Comparison of ENCODE assay signal across 1 cellular context in the genomic region with DNA sequence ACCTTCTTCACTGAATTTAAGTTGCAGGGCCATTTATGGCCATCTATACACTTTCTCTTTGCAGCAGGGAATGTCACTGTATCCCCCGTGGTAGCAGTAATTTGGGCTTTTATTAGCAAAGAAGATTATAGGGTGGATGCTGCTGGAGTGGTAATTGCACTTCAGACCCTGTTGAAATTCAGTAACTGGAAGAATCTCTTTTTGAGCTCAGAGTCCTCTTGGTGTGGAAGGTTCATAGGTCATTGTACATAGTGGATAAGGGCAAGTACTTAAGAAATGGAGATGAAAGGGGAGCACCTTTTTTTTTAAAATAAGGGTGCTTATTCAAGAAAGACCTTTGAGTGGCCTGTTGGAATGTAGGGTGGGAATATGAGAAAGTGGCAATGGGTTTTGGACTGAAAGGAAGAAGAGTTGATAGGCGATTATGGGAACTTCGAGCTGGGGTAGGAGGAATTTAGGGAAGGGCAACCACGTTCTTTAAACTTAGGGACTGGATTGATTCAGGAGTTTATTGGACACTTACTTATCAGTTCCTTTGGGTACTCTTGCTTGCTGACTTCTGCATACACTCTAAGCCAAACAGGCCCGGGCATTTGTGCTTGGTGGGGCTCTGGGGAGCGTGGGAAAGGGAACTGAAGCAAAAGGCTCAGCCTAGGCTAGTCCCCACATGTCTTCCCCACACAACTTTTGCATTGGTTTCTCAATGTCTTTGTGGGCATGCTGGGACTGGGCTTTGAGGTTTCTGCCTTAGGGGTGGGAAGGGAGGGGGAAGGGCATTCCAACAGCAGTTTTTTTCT.
TF ChIP-seq lines count a peak whose summit lies in the region.

No MANE protein-coding gene starts in this region.

TF ChIP-seq in K562, 482 proteins besides CTCF, POLR2A, EP300 and RAD21:
- TF ChIP-seq, protein P1, sequence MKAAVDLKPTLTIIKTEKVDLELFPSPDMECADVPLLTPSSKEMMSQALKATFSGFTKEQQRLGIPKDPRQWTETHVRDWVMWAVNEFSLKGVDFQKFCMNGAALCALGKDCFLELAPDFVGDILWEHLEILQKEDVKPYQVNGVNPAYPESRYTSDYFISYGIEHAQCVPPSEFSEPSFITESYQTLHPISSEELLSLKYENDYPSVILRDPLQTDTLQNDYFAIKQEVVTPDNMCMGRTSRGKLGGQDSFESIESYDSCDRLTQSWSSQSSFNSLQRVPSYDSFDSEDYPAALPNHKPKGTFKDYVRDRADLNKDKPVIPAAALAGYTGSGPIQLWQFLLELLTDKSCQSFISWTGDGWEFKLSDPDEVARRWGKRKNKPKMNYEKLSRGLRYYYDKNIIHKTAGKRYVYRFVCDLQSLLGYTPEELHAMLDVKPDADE (conservative IDR thresholded peaks at IDR 0.05; ENCODE audit: control insufficient read depth, low read depth, low read length): no peak
- TF ChIP-seq ZFP1 (CRISPR knock-in tag; IDR thresholded peaks at IDR 0.05): no peak
- TF ChIP-seq ARNT (IDR thresholded peaks at IDR 0.05): no peak
- no peak for TF ChIP-seq TARDBP (IDR thresholded peaks at IDR 0.05)
- TF ChIP-seq, protein P2, sequence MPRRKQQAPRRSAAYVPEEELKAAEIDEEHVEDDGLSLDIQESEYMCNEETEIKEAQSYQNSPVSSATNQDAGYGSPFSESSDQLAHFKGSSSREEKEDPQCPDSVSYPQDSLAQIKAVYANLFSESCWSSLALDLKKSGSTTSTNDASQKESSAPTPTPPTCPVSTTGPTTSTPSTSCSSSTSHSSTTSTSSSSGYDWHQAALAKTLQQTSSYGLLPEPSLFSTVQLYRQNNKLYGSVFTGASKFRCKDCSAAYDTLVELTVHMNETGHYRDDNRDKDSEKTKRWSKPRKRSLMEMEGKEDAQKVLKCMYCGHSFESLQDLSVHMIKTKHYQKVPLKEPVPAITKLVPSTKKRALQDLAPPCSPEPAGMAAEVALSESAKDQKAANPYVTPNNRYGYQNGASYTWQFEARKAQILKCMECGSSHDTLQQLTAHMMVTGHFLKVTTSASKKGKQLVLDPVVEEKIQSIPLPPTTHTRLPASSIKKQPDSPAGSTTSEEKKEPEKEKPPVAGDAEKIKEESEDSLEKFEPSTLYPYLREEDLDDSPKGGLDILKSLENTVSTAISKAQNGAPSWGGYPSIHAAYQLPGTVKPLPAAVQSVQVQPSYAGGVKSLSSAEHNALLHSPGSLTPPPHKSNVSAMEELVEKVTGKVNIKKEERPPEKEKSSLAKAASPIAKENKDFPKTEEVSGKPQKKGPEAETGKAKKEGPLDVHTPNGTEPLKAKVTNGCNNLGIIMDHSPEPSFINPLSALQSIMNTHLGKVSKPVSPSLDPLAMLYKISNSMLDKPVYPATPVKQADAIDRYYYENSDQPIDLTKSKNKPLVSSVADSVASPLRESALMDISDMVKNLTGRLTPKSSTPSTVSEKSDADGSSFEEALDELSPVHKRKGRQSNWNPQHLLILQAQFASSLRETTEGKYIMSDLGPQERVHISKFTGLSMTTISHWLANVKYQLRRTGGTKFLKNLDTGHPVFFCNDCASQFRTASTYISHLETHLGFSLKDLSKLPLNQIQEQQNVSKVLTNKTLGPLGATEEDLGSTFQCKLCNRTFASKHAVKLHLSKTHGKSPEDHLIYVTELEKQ (CRISPR knock-in tag; IDR thresholded peaks at IDR 0.05): no peak
- no peak for TF ChIP-seq SIN3B (IDR thresholded peaks at IDR 0.05; ENCODE audit: low read depth)
- no peak for TF ChIP-seq NR1H2 (CRISPR knock-in tag; IDR thresholded peaks at IDR 0.05)
- TF ChIP-seq, protein P3, sequence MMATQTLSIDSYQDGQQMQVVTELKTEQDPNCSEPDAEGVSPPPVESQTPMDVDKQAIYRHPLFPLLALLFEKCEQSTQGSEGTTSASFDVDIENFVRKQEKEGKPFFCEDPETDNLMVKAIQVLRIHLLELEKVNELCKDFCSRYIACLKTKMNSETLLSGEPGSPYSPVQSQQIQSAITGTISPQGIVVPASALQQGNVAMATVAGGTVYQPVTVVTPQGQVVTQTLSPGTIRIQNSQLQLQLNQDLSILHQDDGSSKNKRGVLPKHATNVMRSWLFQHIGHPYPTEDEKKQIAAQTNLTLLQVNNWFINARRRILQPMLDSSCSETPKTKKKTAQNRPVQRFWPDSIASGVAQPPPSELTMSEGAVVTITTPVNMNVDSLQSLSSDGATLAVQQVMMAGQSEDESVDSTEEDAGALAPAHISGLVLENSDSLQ (IDR thresholded peaks at IDR 0.05): no peak
- TF ChIP-seq TEAD1 (CRISPR knock-in tag; IDR thresholded peaks at IDR 0.05): no peak
- TF ChIP-seq ZFP36 (IDR thresholded peaks at IDR 0.05; ENCODE audit: low read depth, low read length, partially characterized antibody): no peak
- no peak for TF ChIP-seq RBM22 (IDR thresholded peaks at IDR 0.05; ENCODE audit: low read depth, low read length, poor library complexity, severe bottlenecking)
- TF ChIP-seq ELF4 (CRISPR knock-in tag; IDR thresholded peaks at IDR 0.05): no peak
- TF ChIP-seq MCM5 (IDR thresholded peaks at IDR 0.05; ENCODE audit: low read depth): no peak
- TF ChIP-seq MIER1 (IDR thresholded peaks at IDR 0.05; ENCODE audit: low read depth): no peak
- no peak for TF ChIP-seq GABPB2 (CRISPR knock-in tag; conservative IDR thresholded peaks at IDR 0.05)
- TF ChIP-seq, protein P4, sequence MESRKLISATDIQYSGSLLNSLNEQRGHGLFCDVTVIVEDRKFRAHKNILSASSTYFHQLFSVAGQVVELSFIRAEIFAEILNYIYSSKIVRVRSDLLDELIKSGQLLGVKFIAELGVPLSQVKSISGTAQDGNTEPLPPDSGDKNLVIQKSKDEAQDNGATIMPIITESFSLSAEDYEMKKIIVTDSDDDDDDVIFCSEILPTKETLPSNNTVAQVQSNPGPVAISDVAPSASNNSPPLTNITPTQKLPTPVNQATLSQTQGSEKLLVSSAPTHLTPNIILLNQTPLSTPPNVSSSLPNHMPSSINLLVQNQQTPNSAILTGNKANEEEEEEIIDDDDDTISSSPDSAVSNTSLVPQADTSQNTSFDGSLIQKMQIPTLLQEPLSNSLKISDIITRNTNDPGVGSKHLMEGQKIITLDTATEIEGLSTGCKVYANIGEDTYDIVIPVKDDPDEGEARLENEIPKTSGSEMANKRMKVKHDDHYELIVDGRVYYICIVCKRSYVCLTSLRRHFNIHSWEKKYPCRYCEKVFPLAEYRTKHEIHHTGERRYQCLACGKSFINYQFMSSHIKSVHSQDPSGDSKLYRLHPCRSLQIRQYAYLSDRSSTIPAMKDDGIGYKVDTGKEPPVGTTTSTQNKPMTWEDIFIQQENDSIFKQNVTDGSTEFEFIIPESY (CRISPR knock-in tag; IDR thresholded peaks at IDR 0.05): no peak
- TF ChIP-seq TBP (optimal IDR thresholded peaks at IDR 0.05; ENCODE audit: low read depth, low read length): no peak
- no peak for TF ChIP-seq HDAC2 (IDR thresholded peaks at IDR 0.05)
